8 cellular contexts compared by ENCODE assay signal in the genomic region with DNA sequence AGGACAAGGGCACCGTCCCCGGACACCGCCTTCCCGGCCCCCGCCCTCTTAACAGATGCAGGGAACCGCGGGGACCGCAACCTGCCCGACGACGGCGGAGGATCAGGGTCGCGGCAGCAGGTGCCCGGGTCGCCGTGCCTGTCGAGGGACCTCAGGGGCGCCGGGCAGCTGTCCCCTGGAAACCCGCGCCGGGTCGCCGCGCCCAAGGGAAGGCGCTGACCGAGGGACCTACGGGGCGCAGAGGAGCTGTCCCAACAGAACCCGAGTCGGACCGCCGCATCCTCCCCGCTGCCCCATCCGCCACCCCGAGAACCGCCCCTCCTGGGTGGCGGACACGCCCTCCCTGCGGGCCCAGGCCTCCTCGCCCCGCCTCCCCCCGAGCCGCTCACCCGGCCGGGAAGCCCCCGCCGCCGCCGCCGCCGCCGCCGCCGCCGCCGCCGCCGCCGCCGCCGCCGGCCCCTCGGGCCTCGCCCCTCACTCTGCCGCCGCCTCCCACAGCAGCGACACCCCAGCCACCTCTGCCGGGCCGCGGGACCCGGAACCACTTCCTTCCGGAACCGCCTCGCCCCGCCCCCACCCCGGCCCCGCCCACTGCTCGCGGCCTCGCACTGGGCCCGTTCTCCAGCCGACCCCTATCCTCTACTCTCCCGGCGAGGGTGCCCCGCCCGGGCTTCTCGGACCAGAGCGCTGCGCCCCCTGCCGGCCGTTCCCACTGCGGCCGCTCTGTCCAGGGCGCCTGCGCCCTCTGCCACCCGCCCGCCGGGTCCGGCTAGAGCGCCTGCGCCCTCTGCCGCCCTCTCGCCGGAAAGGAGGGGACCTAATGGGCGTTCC. TPM values are rescaled to one million over a fixed set of nuclear protein-coding genes. Genes with fewer than 3 reads are reported as not detected.
A peak's percentile ranks its signal among the peaks of the same experiment; 100 is the strongest.
DNase-seq lines count a peak whose midpoint lies in the region; ATAC-seq and TF ChIP-seq lines count a peak whose summit lies in the region.

A gene (minus strand): TSS at position 543 of the 831 bp plus-strand sequence. CDS start 20,797 bp downstream, outside the sequence.

- H3K9me3 Mint-ChIP-seq in activated T-cell treated with anti-CD3 and anti-CD28 coated beads, Interleukin-2, amount 50 U/mL, for 4 hours = no peaks in the 10 kb centered on the region
- peaks cover 0 to 7% (median 4%) of the 10 kb centered on the region in 7 donors for H3K9me3 Mint-ChIP-seq in naive B cell
- H3K9me3 Mint-ChIP-seq in stimulated activated effector memory CD8-positive, alpha-beta T cell treated with anti-CD3 and anti-CD28 coated beads, Interleukin-12 subunit alpha, Interleukin-12 subunit beta, amount 100 ng/mL, for 72 hours = no peaks in the 10 kb centered on the region

- peak within 1 kb of the TSS; percentile 89 for H3K4me3 Mint-ChIP-seq in activated T-cell treated with anti-CD3 and anti-CD28 coated beads, Interleukin-2, amount 50 U/mL, for 4 hours
- peak within 1 kb of the TSS; percentile 79 to 94 (median 90) for H3K4me3 Mint-ChIP-seq in naive B cell
- H3K4me3 Mint-ChIP-seq in stimulated activated effector memory CD8-positive, alpha-beta T cell treated with anti-CD3 and anti-CD28 coated beads, Interleukin-12 subunit alpha, Interleukin-12 subunit beta, amount 100 ng/mL, for 72 hours = peak within 1 kb of the TSS; percentile 77

- peak within 1 kb of the TSS; percentile 91 for H2AFZ ChIP-seq in IMR-90 (replicated peaks; ENCODE audit: low read length, poor library complexity)

- no TSS peak for BruUV-seq in IMR-90 (replicated peaks; lab: Mats Ljungman, UMichigan)

- peaks cover 12% of the 10 kb centered on the region for H3K4me1 Mint-ChIP-seq in activated T-cell treated with anti-CD3 and anti-CD28 coated beads, Interleukin-2, amount 50 U/mL, for 4 hours (ENCODE audit: low read depth)
- H3K4me1 Mint-ChIP-seq in naive B cell = peaks cover 13 to 19% (median 14%) of the 10 kb centered on the region in 3 donors
- H3K4me1 Mint-ChIP-seq in stimulated activated effector memory CD8-positive, alpha-beta T cell treated with anti-CD3 and anti-CD28 coated beads, Interleukin-12 subunit alpha, Interleukin-12 subunit beta, amount 100 ng/mL, for 72 hours = peaks cover 20% of the 10 kb centered on the region

- peak within 1 kb of the TSS; percentile 85 to 98 (median 94) for H3K27ac Mint-ChIP-seq in naive B cell
- H3K27ac Mint-ChIP-seq in stimulated activated effector memory CD8-positive, alpha-beta T cell treated with anti-CD3 and anti-CD28 coated beads, Interleukin-12 subunit alpha, Interleukin-12 subunit beta, amount 100 ng/mL, for 72 hours = peak within 1 kb of the TSS; percentile 81

- peak within 1 kb of the TSS; percentile 95 for H3K4me2 ChIP-seq in IMR-90 (ENCODE audit: low read depth, low read length)

- DNase-seq in DMS53 (lab: John Stamatoyannopoulos, UW) = peak; percentile 95
- peak; percentile 79 for DNase-seq in IMR-90
- peak; percentile 93 for DNase-seq in OCI-M1 (lab: John Stamatoyannopoulos, UW)
- DNase-seq in activated T-cell treated with anti-CD3 and anti-CD28 coated beads, Interleukin-2, amount 50 U/mL, for 4 hours = peak; percentile 83
- peak; percentile 46 for DNase-seq in esophagus squamous epithelium (lab: John Stamatoyannopoulos, UW)
- DNase-seq in naive B cell = peak; percentile 87
- peak; percentile 85 to 92 for DNase-seq in stimulated activated effector memory CD8-positive, alpha-beta T cell treated with anti-CD3 and anti-CD28 coated beads, Interleukin-12 subunit alpha, Interleukin-12 subunit beta, amount 100 ng/mL, for 72 hours (ENCODE audit: low spot score in 2 of 2)

- peak within 1 kb of the TSS; percentile 93 to 99 for H4K8ac ChIP-seq in IMR-90 (ENCODE audit: low read depth in 2 of 2, low read length in 2 of 2)

- peak within 1 kb of the TSS; percentile 33 for H2AK9ac ChIP-seq in IMR-90 (replicated peaks; ENCODE audit: low read depth, low read length, poor library complexity)

- peak within 1 kb of the TSS; percentile 66 for H3K9ac ChIP-seq in IMR-90 (ENCODE audit: low read depth, low read length)

- POLR2A ChIA-PET in IMR-90 (lab: Charles Lee; ENCODE audit: unreplicated experiment) = no interaction called here

- peak within 1 kb of the TSS; percentile 99 for H4K5ac ChIP-seq in IMR-90 (ENCODE audit: low read depth, low read length)

- WGBS in IMR-90 (ENCODE audit: extremely low coverage in 2 of 2, insufficient read length in 1 of 2), 2 experiments = 28% methylated on average over 39 of the region's 107 CpGs; no CpG with 5 or more reads in 1 of the 2 experiments
- no CpG with 5 or more reads among the region's 107 CpGs for WGBS in esophagus squamous epithelium, 2 donors

- peak within 1 kb of the TSS; percentile 87 for H3K18ac ChIP-seq in IMR-90 (ENCODE audit: low read depth, low read length)

- TF ChIP-seq RAD21 in IMR-90 (IDR thresholded peaks at IDR 0.05; ENCODE audit: low read length) = peak; percentile 53

- peak within 1 kb of the TSS; percentile 17; the same call in 1 of the 2 replicates for H3K14ac ChIP-seq in IMR-90 (replicated peaks; ENCODE audit: low read depth, low read length)

- 0 out of 2 replicates have a peak, but pooled peaks cover 3% of the 10 kb centered on the region for H3K9me1 ChIP-seq in IMR-90 (ENCODE audit: insufficient read depth, low read length)

- in situ Hi-C loops in IMR-90 (cut with MboI; ENCODE audit: low sequenced_read_pairs) = loop anchor here (25.0 kb wide), 1 partner anchor 628 kb away; no protein-coding TSS in a partner anchor

- no peak for TF ChIP-seq POLR2A in IMR-90 (IDR thresholded peaks at IDR 0.05; ENCODE audit: low read depth, low read length)
- no peak for TF ChIP-seq POLR2A in esophagus squamous epithelium (IDR thresholded peaks at IDR 0.05)

- no peaks in the 10 kb centered on the region for H3K27me3 Mint-ChIP-seq in activated T-cell treated with anti-CD3 and anti-CD28 coated beads, Interleukin-2, amount 50 U/mL, for 4 hours (ENCODE audit: low read depth)
- no peaks in the 10 kb centered on the region for H3K27me3 Mint-ChIP-seq in naive B cell

- H2BK120ac ChIP-seq in IMR-90 (ENCODE audit: low read depth, low read length) = no peak within 1 kb of the TSS

- H2AK5ac ChIP-seq in IMR-90 (ENCODE audit: low read depth, low read length) = 0 out of 2 replicates have a peak within 1 kb of the TSS, but pooled peaks have one; percentile 48

- peaks cover 0 to 8% of the 10 kb centered on the region in 2 experiments; a peak in 2 of 4 replicates for H3K79me1 ChIP-seq in IMR-90 (ENCODE audit: low read depth in 1 of 2, low read length in 2 of 2)

- H3K4me3 ChIP-seq in IMR-90 (ENCODE audit: insufficient read depth, low read depth, low read length) = peak within 1 kb of the TSS; percentile 83
- peak within 1 kb of the TSS; percentile 66 to 80 (median 71) for H3K4me3 ChIP-seq in esophagus squamous epithelium

- CTCF ChIA-PET in IMR-90 (lab: Yijun Ruan, JAX) = no interaction called here

- peak within 1 kb of the TSS; percentile 70 for H4K91ac ChIP-seq in IMR-90 (ENCODE audit: insufficient read depth, low read depth, low read length)

- H4K20me1 ChIP-seq in IMR-90 (ENCODE audit: insufficient read depth, low read length) = no peaks in the 10 kb centered on the region

- peak within 1 kb of the TSS; percentile 78; the same call in 1 of the 3 replicates for H2BK15ac ChIP-seq in IMR-90 (ENCODE audit: low read depth, low read length)

- peaks cover 5% of the 10 kb centered on the region for H3K36me3 Mint-ChIP-seq in activated T-cell treated with anti-CD3 and anti-CD28 coated beads, Interleukin-2, amount 50 U/mL, for 4 hours (ENCODE audit: insufficient read depth)
- H3K36me3 Mint-ChIP-seq in naive B cell = no peaks in the 10 kb centered on the region
- no peaks in the 10 kb centered on the region for H3K36me3 Mint-ChIP-seq in stimulated activated effector memory CD8-positive, alpha-beta T cell treated with anti-CD3 and anti-CD28 coated beads, Interleukin-12 subunit alpha, Interleukin-12 subunit beta, amount 100 ng/mL, for 72 hours

- peak within 1 kb of the TSS; percentile 12 for H2BK5ac ChIP-seq in IMR-90 (ENCODE audit: low read depth, low read length, poor library complexity, severe bottlenecking)

- peak; percentile 91 for ATAC-seq in GM21529 (IDR thresholded peaks at IDR 0.05; ENCODE audit: unreplicated experiment)
- peak; percentile 97 for ATAC-seq in IMR-90 (ENCODE audit: low read depth)
- ATAC-seq in activated T-cell treated with anti-CD3 and anti-CD28 coated beads, Interleukin-2, amount 50 U/mL, for 4 hours = peak; percentile 90 to 95
- ATAC-seq in naive B cell (ENCODE audit: low read depth in 2 of 2) = peak; percentile 80 to 87
- peak; percentile 97 for ATAC-seq in stimulated activated effector memory CD8-positive, alpha-beta T cell treated with anti-CD3 and anti-CD28 coated beads, Interleukin-12 subunit alpha, Interleukin-12 subunit beta, amount 100 ng/mL, for 72 hours

- H2BK20ac ChIP-seq in IMR-90 (ENCODE audit: low read depth, low read length) = no peak within 1 kb of the TSS

- no peaks in the 10 kb centered on the region; the same call in 1 of the 2 replicates for H3K4me1 ChIP-seq in IMR-90 (ENCODE audit: control insufficient read depth, insufficient read depth, low read length)
- H3K4me1 ChIP-seq in esophagus squamous epithelium = peaks cover 0 to 11% (median 0%) of the 10 kb centered on the region in 3 donors

- H3K36me3 ChIP-seq in IMR-90 (ENCODE audit: control insufficient read depth, insufficient read depth, low read length) (no peaks in the 10 kb centered on the region), esophagus squamous epithelium (no peaks in the 10 kb centered on the region)

- H3K27ac ChIP-seq in IMR-90 (ENCODE audit: insufficient read depth, low read length) (peak within 1 kb of the TSS; percentile 56), esophagus squamous epithelium (peak within 1 kb of the TSS; percentile 77 to 94 (median 82))

- peak; percentile 86 for TF ChIP-seq CTCF in IMR-90 (conservative IDR thresholded peaks at IDR 0.05; ENCODE audit: low read depth, low read length)
- TF ChIP-seq CTCF in esophagus squamous epithelium (IDR thresholded peaks at IDR 0.05) = peak; percentile 71 to 90 (median 77)

- intact Hi-C loops in IMR-90 (cut with micrococcal nuclease) (loop anchor here (1.0 to 10.0 kb wide), 5 partner anchors 77 to 618 kb away; a partner anchor contains a TSS), esophagus squamous epithelium (cut with DNase I) (no loop called here)

- dilution Hi-C loops in IMR-90 (cut with HindIII; ENCODE audit: low sequenced_read_pairs, unreplicated experiment) = no loop called here

- H3K9me3 ChIP-seq in IMR-90 (ENCODE audit: control insufficient read depth, insufficient read depth, low read length) (no peaks in the 10 kb centered on the region), esophagus squamous epithelium (no peaks in the 10 kb centered on the region)

- no peaks in the 10 kb centered on the region; the same call in 1 of the 2 replicates for H3K27me3 ChIP-seq in IMR-90 (ENCODE audit: control insufficient read depth, insufficient read depth, low read length)
- no peaks in the 10 kb centered on the region for H3K27me3 ChIP-seq in esophagus squamous epithelium

- no peak within 1 kb of the TSS for H3K23ac ChIP-seq in IMR-90 (ENCODE audit: low read depth, low read length)

- H3K4ac ChIP-seq in IMR-90 (ENCODE audit: low read depth, low read length) = peak within 1 kb of the TSS; percentile 33; the same call in 1 of the 2 replicates

- no peak within 1 kb of the TSS for H3K56ac ChIP-seq in IMR-90 (ENCODE audit: extremely low read depth, insufficient read depth, low read length)

RNA-seq across cellular contexts. Expression of the gene that starts here (rescaled TPM):
- total RNA-seq in IMR-90 (2012; rRNA removed) = 1.6 and 2.8 TPM in 2 replicates
- 1.0 and 1.6 TPM in 2 replicates for polyA plus RNA-seq in IMR-90 (2012; rRNA removed)
- 0.10 and 0.13 TPM in 2 replicates for polyA plus RNA-seq in IMR-90 (2012; cell fraction: cytosol; rRNA removed)
- polyA plus RNA-seq in IMR-90 (2012; cell fraction: nucleus; rRNA removed; ENCODE audit: low replicate concordance) = 0.70 and 5.5 TPM in 2 replicates
- 1 to 10 TPM; 2.7 to 3.7 (median 2.9) TPM for total RNA-seq in activated T-cell treated with anti-CD3 and anti-CD28 coated beads, Interleukin-2, amount 50 U/mL, for 4 hours
- 1 to 10 TPM; 3.5 to 7.1 (median 5.5) TPM for total RNA-seq in esophagus squamous epithelium
- polyA plus RNA-seq in naive B cell (ENCODE audit: low read depth in 6 of 6) = 1 to 10 TPM; 2.7 to 4.8 (median 4.0) TPM

Comparison
In these comparisons a context has a peak if more than half of its experiments do, and no peak if none do; other contexts are left out.
1. Peak in every context shown above with its lines: DNase-seq, ATAC-seq, H3K4me3 ChIP-seq and H3K27ac ChIP-seq.